Comparison of ENCODE assay signal across 19 cellular contexts in genomic region chr5:132659598-132660493, GRCh38. TPM values are rescaled to one million over a fixed set of nuclear protein-coding genes. Genes with fewer than 3 reads are reported as not detected.
DNase-seq lines count a peak whose midpoint lies in the region; ATAC-seq, FAIRE-seq and TF ChIP-seq lines count a peak whose summit lies in the region.
"Had no signal": no experiment of that assay in that cellular context is flagged by ENCODE, and none has a peak within 500 bp of the region (broad histone marks: within the 10 kb centered on the region; RNA-seq: fewer than 3 reads in every experiment).

No MANE protein-coding gene starts in this region.

- intact Hi-C loops in HepG2 (cut with micrococcal nuclease; ENCODE audit: unreplicated experiment): no loop called here
- intact Hi-C loops in right lobe of liver (cut with DNase I): no loop called here

- H3K9me3 ChIP-seq in HepG2 (ENCODE audit: low read length) (no peaks in the 10 kb centered on the region), right lobe of liver (no peaks in the 10 kb centered on the region), WERI-Rb-1 (ENCODE audit: severe bottlenecking) (no peaks in the 10 kb centered on the region)
- H3K9me3 ChIP-seq: BE2C had no signal

- DNase-seq in HepG2 (ENCODE audit: low spot score) (no peak), right lobe of liver (no peak), GM18507 (ENCODE audit: extremely low spot score, insufficient read length, low read depth) (no peak), brain microvascular endothelial cell (no peak), WERI-Rb-1 (no peak)
- no peak for DNase-seq in stimulated activated naive B cell treated with anti-CD40 and anti-IgM and Interleukin-4, amounts not matched to agents 10 μg/mL and 1 μg/mL and 100 μg/mL, for 72 hours
- DNase-seq: BE2C, DMS 273 treated with DMSO at 0.1 percent for 48 hours, NCI-H1436 treated with DMSO at 0.1 percent for 48 hours, NCI-H2081, NCI-H524, SHP77 had no signal

- H3K79me2 ChIP-seq in HepG2 (ENCODE audit: insufficient read depth, low read length): no peaks in the 10 kb centered on the region

- TF ChIP-seq POLR2A in HepG2 (IDR thresholded peaks at IDR 0.05; ENCODE audit: insufficient read depth in 1 of 2, low read depth in 2 of 2, low read length in 2 of 2) (no peak), right lobe of liver (IDR thresholded peaks at IDR 0.05) (no peak)

- no peak for FAIRE-seq in HepG2 (lab: Jason Lieb, UNC)
- peak; percentile 64 for FAIRE-seq in GM18507 (lab: Jason Lieb, UNC)
- FAIRE-seq: HTR-8/SVneo, K562, RCC 7860 had no signal

- ATAC-seq in HepG2 (no peak), right lobe of liver (no peak)
- ATAC-seq in activated T-helper 17 cell treated with anti-CD3 and anti-CD28 coated beads, Interleukin-2, amount 50 U/mL, for 72 hours (replicated peaks): no peak
- ATAC-seq in stimulated activated naive B cell treated with anti-CD40 and anti-IgM and Interleukin-4, amounts not matched to agents 10 μg/mL and 1 μg/mL and 100 μg/mL, for 72 hours (replicated peaks): no peak
- ATAC-seq: HCT116, K562 had no signal

- H2AFZ ChIP-seq in HepG2 (ENCODE audit: low read length): no peak overlapping the region

- H3K36me3 Mint-ChIP-seq in activated T-helper 17 cell treated with anti-CD3 and anti-CD28 coated beads, Interleukin-2, amount 50 U/mL, for 72 hours (ENCODE audit: low read depth): no peaks in the 10 kb centered on the region
- peaks cover 0 to 4% of the 10 kb centered on the region in 2 donors for H3K36me3 Mint-ChIP-seq in stimulated activated naive B cell treated with anti-CD40 and anti-IgM and Interleukin-4, amounts not matched to agents 10 μg/mL and 1 μg/mL and 100 μg/mL, for 72 hours

- H3K36me3 ChIP-seq in HepG2 (replicated peaks in 1 of 2; ENCODE audit: control insufficient read depth in 1 of 2, insufficient read depth in 2 of 2, low read length in 2 of 2) (no peaks in the 10 kb centered on the region), right lobe of liver (no peaks in the 10 kb centered on the region), brain microvascular endothelial cell (replicated peaks) (no peaks in the 10 kb centered on the region), WERI-Rb-1 (no peaks in the 10 kb centered on the region)
- H3K36me3 ChIP-seq: BE2C had no signal

- H3K27me3 ChIP-seq in HepG2 (ENCODE audit: control insufficient read depth in 1 of 2, insufficient read depth in 2 of 2, low read length in 2 of 2): peaks cover 1 to 5% of the 10 kb centered on the region in 2 experiments; a peak in 2 of 5 replicates
- peaks cover 0 to 4% of the 10 kb centered on the region in 2 donors for H3K27me3 ChIP-seq in right lobe of liver
- no peaks in the 10 kb centered on the region for H3K27me3 ChIP-seq in brain microvascular endothelial cell (replicated peaks)
- H3K27me3 ChIP-seq in WERI-Rb-1 (ENCODE audit: insufficient read depth, low read depth, severe bottlenecking): no peaks in the 10 kb centered on the region
- H3K27me3 ChIP-seq: BE2C had no signal

- peaks cover 18% of the 10 kb centered on the region for H3K4me1 Mint-ChIP-seq in activated T-helper 17 cell treated with anti-CD3 and anti-CD28 coated beads, Interleukin-2, amount 50 U/mL, for 72 hours
- H3K4me1 Mint-ChIP-seq in stimulated activated naive B cell treated with anti-CD40 and anti-IgM and Interleukin-4, amounts not matched to agents 10 μg/mL and 1 μg/mL and 100 μg/mL, for 72 hours: peaks cover 56 to 76% of the 10 kb centered on the region in 2 donors

- no peak overlapping the region for H3K27ac Mint-ChIP-seq in activated T-helper 17 cell treated with anti-CD3 and anti-CD28 coated beads, Interleukin-2, amount 50 U/mL, for 72 hours
- peak overlapping the region; percentile 37 for H3K27ac Mint-ChIP-seq in stimulated activated naive B cell treated with anti-CD40 and anti-IgM and Interleukin-4, amounts not matched to agents 10 μg/mL and 1 μg/mL and 100 μg/mL, for 72 hours

- no peak overlapping the region for H3K9ac ChIP-seq in HepG2 (ENCODE audit: insufficient read depth, low read depth, low read length)

- BruUV-seq in HepG2 (replicated peaks; lab: Mats Ljungman, UMichigan): no TSS peak

- POLR2A ChIA-PET in HepG2 (lab: Yijun Ruan, JAX): no interaction called here

- CTCF ChIA-PET in HepG2 (lab: Yijun Ruan, JAX; ENCODE audit: low intra/inter-chr PET ratio, low total read pairs): no interaction called here

- in situ Hi-C loops in HepG2 (cut with HindIII; ENCODE audit: extremely low pct_ligation_motif_present, low pct_unique_long_range_greater_than_20kb): loop anchor here (25.0 kb wide), 1 partner anchor 273 kb away; no protein-coding TSS in a partner anchor
- in situ Hi-C loops in brain microvascular endothelial cell (cut with HindIII; ENCODE audit: low pct_ligation_motif_present, low sequenced_read_pairs): no loop called here

- peaks cover 10% of the 10 kb centered on the region for H3K27me3 Mint-ChIP-seq in activated T-helper 17 cell treated with anti-CD3 and anti-CD28 coated beads, Interleukin-2, amount 50 U/mL, for 72 hours
- peaks cover 16 to 22% of the 10 kb centered on the region in 2 donors for H3K27me3 Mint-ChIP-seq in stimulated activated naive B cell treated with anti-CD40 and anti-IgM and Interleukin-4, amounts not matched to agents 10 μg/mL and 1 μg/mL and 100 μg/mL, for 72 hours

- TF ChIP-seq RAD21 in HepG2 (CRISPR knock-in tag; IDR thresholded peaks at IDR 0.05): no peak

- no peak for TF ChIP-seq CTCF in HepG2 (CRISPR knock-in tag; IDR thresholded peaks at IDR 0.05)
- TF ChIP-seq CTCF in right lobe of liver (IDR thresholded peaks at IDR 0.05): no peak
- no peak for TF ChIP-seq CTCF in brain microvascular endothelial cell (IDR thresholded peaks at IDR 0.05; ENCODE audit: low read depth, low read length, missing control alignments)
- no peak for TF ChIP-seq CTCF in WERI-Rb-1 (IDR thresholded peaks at IDR 0.05; ENCODE audit: low read depth, low read length)

- WGBS in HepG2 (ENCODE audit: low lambda C conversion rate): 73% methylated on average over 13 of the region's 23 CpGs
- 94% methylated on average over 14 of the region's 23 CpGs for WGBS in right lobe of liver (ENCODE audit: insufficient coverage, low coverage, low lambda C conversion rate, missing lambda C conversion rate)

- no peaks in the 10 kb centered on the region for H3K9me3 Mint-ChIP-seq in activated T-helper 17 cell treated with anti-CD3 and anti-CD28 coated beads, Interleukin-2, amount 50 U/mL, for 72 hours
- no peaks in the 10 kb centered on the region for H3K9me3 Mint-ChIP-seq in stimulated activated naive B cell treated with anti-CD40 and anti-IgM and Interleukin-4, amounts not matched to agents 10 μg/mL and 1 μg/mL and 100 μg/mL, for 72 hours

- H3K4me3 Mint-ChIP-seq in activated T-helper 17 cell treated with anti-CD3 and anti-CD28 coated beads, Interleukin-2, amount 50 U/mL, for 72 hours: peak overlapping the region; percentile 4
- H3K4me3 Mint-ChIP-seq in stimulated activated naive B cell treated with anti-CD40 and anti-IgM and Interleukin-4, amounts not matched to agents 10 μg/mL and 1 μg/mL and 100 μg/mL, for 72 hours: no peak overlapping the region

- no peak overlapping the region for H3K27ac ChIP-seq in HepG2 (ENCODE audit: extremely low read length, insufficient read depth, low read length)
- no peak overlapping the region for H3K27ac ChIP-seq in right lobe of liver
- no peak overlapping the region for H3K27ac ChIP-seq in brain microvascular endothelial cell
- no peak overlapping the region for H3K27ac ChIP-seq in WERI-Rb-1

- no peak for TF ChIP-seq EP300 in HepG2 (IDR thresholded peaks at IDR 0.05; ENCODE audit: low read depth in 2 of 2, low read length in 2 of 2)
- no peak for TF ChIP-seq EP300 in HepG2 (CRISPR knock-in tag; IDR thresholded peaks at IDR 0.05; ENCODE audit: borderline replicate concordance)

- no peaks in the 10 kb centered on the region for H4K20me1 ChIP-seq in HepG2 (ENCODE audit: insufficient read depth, low read length)

- H3K4me1 ChIP-seq in HepG2 (ENCODE audit: insufficient read depth, low read length): peaks cover 63% of the 10 kb centered on the region
- H3K4me1 ChIP-seq in right lobe of liver: peaks cover 0 to 11% (median 0%) of the 10 kb centered on the region in 4 donors

- H3K4me2 ChIP-seq in HepG2 (ENCODE audit: low read depth, low read length): peak overlapping the region; percentile 89; the same call in 1 of the 2 replicates

- H3K4me3 ChIP-seq in HepG2 (replicated peaks in 1 of 3; ENCODE audit: insufficient read depth in 1 of 3, low read depth in 2 of 3, low read length in 3 of 3): no peak overlapping the region
- no peak overlapping the region for H3K4me3 ChIP-seq in right lobe of liver
- no peak overlapping the region for H3K4me3 ChIP-seq in brain microvascular endothelial cell (ENCODE audit: low read depth, low read length)
- H3K4me3 ChIP-seq in WERI-Rb-1 (ENCODE audit: low read depth, low read length): no peak overlapping the region
- H3K4me3 ChIP-seq: K562 had no signal

RNA-seq across cellular contexts. Expression of gene IL13, which starts 1.9 kb away (rescaled TPM):
- total RNA-seq in HepG2 (2016; rRNA removed; fragmentation: Illumina TruSeq; extraction: Trizol) (not detected in 2 replicates), right lobe of liver (under 1 TPM in 1 of 6 experiments, not detected in 5; 0.26 TPM)
- not detected in 2 replicates for total RNA-seq in HepG2 (2016; cell fraction: cytosol; rRNA removed; fragmentation: Illumina TruSeq; extraction: Trizol; ENCODE audit: low read depth)
- not detected in 2 replicates for total RNA-seq in HepG2 (2016; cell fraction: insoluble cytoplasmic fraction; rRNA removed; fragmentation: Illumina TruSeq; extraction: Trizol)
- not detected in 2 replicates for total RNA-seq in HepG2 (2016; cell fraction: membrane; rRNA removed; fragmentation: Illumina TruSeq; extraction: Trizol)
- total RNA-seq in HepG2 (2016; cell fraction: nucleus; rRNA removed; fragmentation: Illumina TruSeq; extraction: Trizol): not detected in 2 replicates
- polyA plus RNA-seq in HepG2 (2011; rRNA removed): 0.05 TPM in 1 of 2 replicates, not detected in the other
- polyA plus RNA-seq in HepG2 (2011; cell fraction: cytosol; rRNA removed): 0.06 TPM in 1 of 2 replicates, not detected in the other
- 0.09 and 0.14 TPM in 2 replicates for polyA plus RNA-seq in HepG2 (2011; cell fraction: nucleus; rRNA removed)
- not detected in 2 replicates for polyA plus RNA-seq in HepG2 (2012)
- not detected in 2 replicates for polyA plus RNA-seq in HepG2 (2016; cell fraction: cytosol; fragmentation: Illumina TruSeq; extraction: Trizol; ENCODE audit: low read depth)
- not detected in 2 replicates for polyA plus RNA-seq in HepG2 (2016; cell fraction: insoluble cytoplasmic fraction; fragmentation: Illumina TruSeq; extraction: Trizol; ENCODE audit: low read depth)
- polyA plus RNA-seq in HepG2 (2016; cell fraction: membrane; fragmentation: Illumina TruSeq; extraction: Trizol; ENCODE audit: low read depth): not detected in 2 replicates
- polyA plus RNA-seq in HepG2 (2016; cell fraction: nucleus; fragmentation: Illumina TruSeq; extraction: Trizol; ENCODE audit: insufficient read depth, low read depth): not detected in 2 replicates
- 1.0 TPM in 1 of 2 replicates, not detected in the other for polyA minus RNA-seq in HepG2 (2011; rRNA and poly(A)+ RNA removed; ENCODE audit: low replicate concordance)
- polyA minus RNA-seq in HepG2 (2011; cell fraction: cytosol; rRNA and poly(A)+ RNA removed): not detected in 2 replicates
- not detected in 2 replicates for polyA minus RNA-seq in HepG2 (2011; cell fraction: nucleus; rRNA and poly(A)+ RNA removed)
- 1 to 10 TPM; 2.4 to 4.3 TPM for total RNA-seq in activated T-helper 17 cell treated with anti-CD3 and anti-CD28 coated beads, Interleukin-2, amount 50 U/mL, for 72 hours
- total RNA-seq: Daoy, K562 had no signal
- polyA plus RNA-seq: AG04450, K562 had no signal

RNA-seq across cellular contexts. Expression of gene IL4, which starts 13.9 kb away (rescaled TPM):
- not detected in 2 replicates for total RNA-seq in HepG2 (2016; rRNA removed; fragmentation: Illumina TruSeq; extraction: Trizol)
- not detected in 2 replicates for total RNA-seq in HepG2 (2016; cell fraction: cytosol; rRNA removed; fragmentation: Illumina TruSeq; extraction: Trizol; ENCODE audit: low read depth)
- total RNA-seq in HepG2 (2016; cell fraction: insoluble cytoplasmic fraction; rRNA removed; fragmentation: Illumina TruSeq; extraction: Trizol): not detected in 2 replicates
- total RNA-seq in HepG2 (2016; cell fraction: membrane; rRNA removed; fragmentation: Illumina TruSeq; extraction: Trizol): not detected in 2 replicates
- not detected in 2 replicates for total RNA-seq in HepG2 (2016; cell fraction: nucleus; rRNA removed; fragmentation: Illumina TruSeq; extraction: Trizol)
- polyA plus RNA-seq in HepG2 (2011; rRNA removed): not detected in 2 replicates
- polyA plus RNA-seq in HepG2 (2011; cell fraction: cytosol; rRNA removed): not detected in 2 replicates
- not detected in 2 replicates for polyA plus RNA-seq in HepG2 (2011; cell fraction: nucleus; rRNA removed)
- not detected in 2 replicates for polyA plus RNA-seq in HepG2 (2012)
- polyA plus RNA-seq in HepG2 (2016; cell fraction: cytosol; fragmentation: Illumina TruSeq; extraction: Trizol; ENCODE audit: low read depth): not detected in 2 replicates
- not detected in 2 replicates for polyA plus RNA-seq in HepG2 (2016; cell fraction: insoluble cytoplasmic fraction; fragmentation: Illumina TruSeq; extraction: Trizol; ENCODE audit: low read depth)
- polyA plus RNA-seq in HepG2 (2016; cell fraction: membrane; fragmentation: Illumina TruSeq; extraction: Trizol; ENCODE audit: low read depth): not detected in 2 replicates
- not detected in 2 replicates for polyA plus RNA-seq in HepG2 (2016; cell fraction: nucleus; fragmentation: Illumina TruSeq; extraction: Trizol; ENCODE audit: insufficient read depth, low read depth)
- polyA minus RNA-seq in HepG2 (2011; rRNA and poly(A)+ RNA removed; ENCODE audit: low replicate concordance): not detected in 2 replicates
- not detected in 2 replicates for polyA minus RNA-seq in HepG2 (2011; cell fraction: cytosol; rRNA and poly(A)+ RNA removed)
- polyA minus RNA-seq in HepG2 (2011; cell fraction: nucleus; rRNA and poly(A)+ RNA removed): not detected in 2 replicates
- total RNA-seq in right lobe of liver: not detected
- total RNA-seq in activated T-helper 17 cell treated with anti-CD3 and anti-CD28 coated beads, Interleukin-2, amount 50 U/mL, for 72 hours: not detected
- total RNA-seq: Daoy, K562 had no signal
- polyA plus RNA-seq: AG04450 had no signal
